ENCODE assay signal across 9 cellular contexts in the genomic region with DNA sequence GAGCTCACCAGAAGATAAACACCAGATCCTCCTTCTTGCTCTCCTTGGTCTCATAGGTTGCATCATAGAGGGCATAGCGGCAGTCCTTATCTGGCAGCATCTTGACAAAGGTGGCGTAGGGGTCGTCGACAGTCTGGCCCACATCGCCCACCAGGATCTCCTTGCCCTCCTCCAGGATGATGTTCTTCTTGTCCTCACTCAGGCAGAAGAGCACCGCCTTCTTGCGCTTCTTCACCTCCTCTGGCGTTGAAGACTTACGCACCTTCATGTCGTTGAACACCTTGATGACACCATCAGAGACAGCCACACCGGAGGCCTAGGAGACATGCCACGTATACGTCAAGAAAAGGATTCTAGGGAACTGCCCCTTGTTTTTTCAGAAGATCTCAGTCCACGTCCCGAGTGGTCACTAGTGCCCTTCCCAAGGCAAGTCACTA. TPM values are rescaled to one million over a fixed set of nuclear protein-coding genes. Genes with fewer than 3 reads are reported as not detected.
A peak's percentile ranks its signal among the peaks of the same experiment; 100 is the strongest.
DNase-seq lines count a peak whose midpoint lies in the region; ATAC-seq and TF ChIP-seq lines count a peak whose summit lies in the region.
"Had no signal": no experiment of that assay in that cellular context is flagged by ENCODE, and none has a peak within 500 bp of the region (broad histone marks: within the 10 kb centered on the region; RNA-seq: fewer than 3 reads in every experiment).

No MANE protein-coding gene starts in this region.

- H3K27me3 ChIP-seq in kidney epithelial cell (ENCODE audit: control insufficient read depth, insufficient read depth, low read length) (no peaks in the 10 kb centered on the region), stomach smooth muscle (ENCODE audit: control insufficient read depth in 1 of 2, insufficient read depth in 2 of 2, low read length in 2 of 2) (no peaks in the 10 kb centered on the region)
- H3K27me3 ChIP-seq: thyroid gland had no signal

- no peaks in the 10 kb centered on the region for H3K27me3 Mint-ChIP-seq in activated T-cell treated with anti-CD3 and anti-CD28 coated beads, Interleukin-2, amount 50 U/mL, for 4 hours (ENCODE audit: low read depth)

- no peak overlapping the region for H3K9ac ChIP-seq in stomach smooth muscle (ENCODE audit: low read length in 2 of 2)

- H3K9me3 ChIP-seq in stomach smooth muscle (ENCODE audit: control insufficient read depth in 2 of 2, low read length in 2 of 2): peaks cover 0 to 5% of the 10 kb centered on the region in 2 donors
- H3K9me3 ChIP-seq: thyroid gland had no signal

- H3K27ac ChIP-seq in stomach smooth muscle (ENCODE audit: low read length): peak overlapping the region; percentile 100

- no peak for DNase-seq in activated T-cell treated with anti-CD3 and anti-CD28 coated beads, Interleukin-2, amount 50 U/mL, for 4 hours
- no peak for DNase-seq in activated T-cell treated with anti-CD3 and anti-CD28 coated beads, Interleukin-2, amount 50 U/mL, for 1 hour
- DNase-seq in activated naive CD4-positive, alpha-beta T cell treated with anti-CD3 and anti-CD28 coated beads, Interleukin-2, amount 50 U/mL, for 72 hours (ENCODE audit: low spot score in 2 of 2): peak in 1 of 2 donors; percentile 48
- no peak for DNase-seq in kidney epithelial cell (ENCODE audit: low read depth)
- DNase-seq in epidermal melanocyte (ENCODE audit: insufficient read length, low spot score): no peak
- DNase-seq in SHP77 (lab: John Stamatoyannopoulos, UW): no peak
- DNase-seq in DMS79 (lab: John Stamatoyannopoulos, UW): no peak
- DNase-seq: thyroid gland had no signal

- H3K4me3 ChIP-seq in kidney epithelial cell (ENCODE audit: low read depth, low read length): peak overlapping the region; percentile 97
- peak overlapping the region; percentile 86 to 98 for H3K4me3 ChIP-seq in stomach smooth muscle (ENCODE audit: low read length in 2 of 2)

- no peak for ATAC-seq in activated T-cell treated with anti-CD3 and anti-CD28 coated beads, Interleukin-2, amount 50 U/mL, for 4 hours
- ATAC-seq in activated naive CD4-positive, alpha-beta T cell treated with anti-CD3 and anti-CD28 coated beads, Interleukin-2, amount 50 U/mL, for 72 hours: no peak

- peak overlapping the region; percentile 90 for H3K4me3 Mint-ChIP-seq in activated T-cell treated with anti-CD3 and anti-CD28 coated beads, Interleukin-2, amount 50 U/mL, for 4 hours

- H3K4me1 Mint-ChIP-seq in activated T-cell treated with anti-CD3 and anti-CD28 coated beads, Interleukin-2, amount 50 U/mL, for 4 hours (ENCODE audit: low read depth): peaks cover 47% of the 10 kb centered on the region

- no peaks in the 10 kb centered on the region for H3K9me3 Mint-ChIP-seq in activated T-cell treated with anti-CD3 and anti-CD28 coated beads, Interleukin-2, amount 50 U/mL, for 4 hours
- H3K9me3 Mint-ChIP-seq in activated naive CD4-positive, alpha-beta T cell treated with anti-CD3 and anti-CD28 coated beads, Interleukin-2, amount 50 U/mL, for 72 hours: no peaks in the 10 kb centered on the region

- peaks cover 5% of the 10 kb centered on the region for H3K36me3 ChIP-seq in kidney epithelial cell (ENCODE audit: control insufficient read depth, insufficient read depth, low read length)
- H3K36me3 ChIP-seq in stomach smooth muscle (ENCODE audit: control insufficient read depth in 2 of 2, insufficient read depth in 2 of 2, low read length in 2 of 2): peaks cover 44 to 46% of the 10 kb centered on the region in 2 donors

- peaks cover 45% of the 10 kb centered on the region for H3K4me1 ChIP-seq in stomach smooth muscle (ENCODE audit: control insufficient read depth, insufficient read depth, low read length)

- H3K27ac Mint-ChIP-seq in activated naive CD4-positive, alpha-beta T cell treated with anti-CD3 and anti-CD28 coated beads, Interleukin-2, amount 50 U/mL, for 72 hours: peak overlapping the region; percentile 91 to 96

- peaks cover 40% of the 10 kb centered on the region for H3K36me3 Mint-ChIP-seq in activated T-cell treated with anti-CD3 and anti-CD28 coated beads, Interleukin-2, amount 50 U/mL, for 4 hours (ENCODE audit: insufficient read depth)
- peaks cover 51 to 69% of the 10 kb centered on the region in 2 donors for H3K36me3 Mint-ChIP-seq in activated naive CD4-positive, alpha-beta T cell treated with anti-CD3 and anti-CD28 coated beads, Interleukin-2, amount 50 U/mL, for 72 hours

- TF ChIP-seq CTCF in kidney epithelial cell (IDR thresholded peaks at IDR 0.05; ENCODE audit: insufficient read depth, low read length, poor library complexity, severe bottlenecking): no peak

RNA-seq across cellular contexts. Expression of a gene that starts 2.0 kb away (rescaled TPM):
- 1,000 to 10,000 TPM in 1 of 3 donors, 100 to 1,000 TPM in 2; 944 to 1,135 (median 977) TPM for total RNA-seq in activated T-cell treated with anti-CD3 and anti-CD28 coated beads, Interleukin-2, amount 50 U/mL, for 4 hours
- total RNA-seq in activated naive CD4-positive, alpha-beta T cell treated with anti-CD3 and anti-CD28 coated beads, Interleukin-2, amount 50 U/mL, for 72 hours: 1,000 to 10,000 TPM in 1 of 2 donors, 100 to 1,000 TPM in 1; 855 to 1,265 TPM
- total RNA-seq in kidney epithelial cell: 1,640 and 1,825 TPM in 2 replicates

RNA-seq across cellular contexts. Expression of a gene that starts 4.3 kb away (rescaled TPM):
- 10 to 100 TPM; 60.8 to 72.9 (median 60.8) TPM for total RNA-seq in activated T-cell treated with anti-CD3 and anti-CD28 coated beads, Interleukin-2, amount 50 U/mL, for 4 hours
- 10 to 100 TPM; 63.9 to 64.0 TPM for total RNA-seq in activated naive CD4-positive, alpha-beta T cell treated with anti-CD3 and anti-CD28 coated beads, Interleukin-2, amount 50 U/mL, for 72 hours
- 63.6 and 77.5 TPM in 2 replicates for total RNA-seq in kidney epithelial cell

RNA-seq across cellular contexts. Expression of a gene that starts 16.7 kb away (rescaled TPM):
- 1 to 10 TPM; 1.0 to 2.9 (median 2.0) TPM for total RNA-seq in activated T-cell treated with anti-CD3 and anti-CD28 coated beads, Interleukin-2, amount 50 U/mL, for 4 hours
- 10 to 100 TPM; 15.2 to 41.8 TPM for total RNA-seq in activated naive CD4-positive, alpha-beta T cell treated with anti-CD3 and anti-CD28 coated beads, Interleukin-2, amount 50 U/mL, for 72 hours
- 54.1 and 62.0 TPM in 2 replicates for total RNA-seq in kidney epithelial cell

RNA-seq across cellular contexts. Expression of a gene that starts 22.2 kb away (rescaled TPM):
- 1 to 10 TPM in 1 of 3 donors, under 1 TPM in 2; 0.52 to 1.4 (median 0.56) TPM for total RNA-seq in activated T-cell treated with anti-CD3 and anti-CD28 coated beads, Interleukin-2, amount 50 U/mL, for 4 hours
- 1 to 10 TPM; 3.8 to 5.0 TPM for total RNA-seq in activated naive CD4-positive, alpha-beta T cell treated with anti-CD3 and anti-CD28 coated beads, Interleukin-2, amount 50 U/mL, for 72 hours
- total RNA-seq in kidney epithelial cell: 1.4 and 1.9 TPM in 2 replicates

RNA-seq across cellular contexts. Expression of a gene that starts 23.7 kb away (rescaled TPM):
- 10 to 100 TPM in 2 of 3 donors, 1 to 10 TPM in 1; 8.4 to 12.3 (median 11.2) TPM for total RNA-seq in activated T-cell treated with anti-CD3 and anti-CD28 coated beads, Interleukin-2, amount 50 U/mL, for 4 hours
- 10 to 100 TPM in 1 of 2 donors, 1 to 10 TPM in 1; 2.2 to 16.8 TPM for total RNA-seq in activated naive CD4-positive, alpha-beta T cell treated with anti-CD3 and anti-CD28 coated beads, Interleukin-2, amount 50 U/mL, for 72 hours
- total RNA-seq in kidney epithelial cell: not detected in 2 replicates

Comparison
In these comparisons a context has a peak if more than half of its experiments do, and no peak if none do; other contexts are left out.
1. RNA of a gene that starts 16.7 kb away (total RNA-seq): 54.1 to 62.0 TPM in kidney epithelial cell and 15.2 to 41.8 TPM in activated naive CD4-positive, alpha-beta T cell treated with anti-CD3 and anti-CD28 coated beads, Interleukin-2, amount 50 U/mL, for 72 hours; 1.0 to 2.9 TPM in activated T-cell treated with anti-CD3 and anti-CD28 coated beads, Interleukin-2, amount 50 U/mL, for 4 hours; every median in the first group is over 4 times any median in the second.